ENCODE assay signal across 16 cellular contexts in the genomic region with DNA sequence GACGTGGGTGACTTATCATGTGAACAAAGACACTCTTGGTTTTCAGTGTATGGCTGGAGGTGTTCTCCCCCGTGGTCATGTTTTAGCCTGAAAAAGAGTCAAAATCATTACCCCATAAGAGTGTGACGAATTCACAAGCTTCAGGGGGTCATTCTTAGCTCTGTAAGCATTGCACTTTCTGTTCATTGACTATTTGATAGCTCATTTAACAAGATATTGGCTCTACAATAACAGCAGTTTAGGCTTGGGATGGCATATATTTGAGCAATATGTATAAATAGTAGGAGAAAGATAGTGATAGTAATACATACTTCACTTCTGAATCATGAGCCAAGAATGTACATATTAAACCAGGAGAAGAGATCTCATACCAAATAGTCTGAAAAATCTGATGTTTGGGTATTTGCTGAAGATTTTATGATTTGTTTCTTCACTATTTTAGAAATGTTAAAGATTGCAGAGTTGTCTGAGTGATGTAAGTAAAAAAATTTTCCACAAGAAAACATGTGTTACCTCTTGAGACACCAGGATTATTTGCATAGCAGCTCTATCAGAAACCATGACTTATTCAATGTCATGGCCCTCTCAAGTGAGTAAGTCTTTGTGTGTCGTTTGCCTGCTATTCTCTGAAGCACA.
DNase-seq lines count a peak whose midpoint lies in the region; ATAC-seq and TF ChIP-seq lines count a peak whose summit lies in the region.
"Had no signal": no experiment of that assay in that cellular context is flagged by ENCODE, and none has a peak within 500 bp of the region (broad histone marks: within the 10 kb centered on the region; RNA-seq: fewer than 3 reads in every experiment).

No MANE protein-coding gene starts in this region.

- no peak overlapping the region for H3K4me3 Mint-ChIP-seq in stimulated activated effector memory CD8-positive, alpha-beta T cell treated with anti-CD3 and anti-CD28 coated beads, Interleukin-12 subunit alpha, Interleukin-12 subunit beta, amount 100 ng/mL, for 72 hours
- H3K4me3 Mint-ChIP-seq: activated B cell treated with CpG ODN at 0.5 μM for 24 hours; activated CD8-positive, alpha-beta memory T cell treated with anti-CD3 and anti-CD28 coated beads, Interleukin-2, amount 10 ng/mL, durations not matched to agents 7 days and 5 days; activated naive CD4-positive, alpha-beta T cell treated with anti-CD3 and anti-CD28 coated beads, Interleukin-2, amount 50 U/mL, for 24 hours; CD4-positive, alpha-beta T cell; H9 had no signal

- H3K27me3 ChIP-seq in mesenchymal stem cell (ENCODE audit: control insufficient read depth in 1 of 2, insufficient read depth in 1 of 2, low read length in 2 of 2) = no peaks in the 10 kb centered on the region
- H3K27me3 ChIP-seq: MG63, uterus had no signal

- H2AFZ ChIP-seq in mesenchymal stem cell (ENCODE audit: low read depth, low read length) = no peak overlapping the region

- H3K9me3 Mint-ChIP-seq in stimulated activated effector memory CD8-positive, alpha-beta T cell treated with anti-CD3 and anti-CD28 coated beads, Interleukin-12 subunit alpha, Interleukin-12 subunit beta, amount 100 ng/mL, for 72 hours = peaks cover 10% of the 10 kb centered on the region

- no peaks in the 10 kb centered on the region for H3K36me3 ChIP-seq in mesenchymal stem cell (ENCODE audit: control insufficient read depth in 1 of 2, insufficient read depth in 2 of 2, low read depth in 1 of 2, low read length in 2 of 2)
- H3K36me3 ChIP-seq: MG63, uterus had no signal

- no peak overlapping the region for H3K9ac ChIP-seq in mesenchymal stem cell (ENCODE audit: low read length)

- H2BK15ac ChIP-seq in mesenchymal stem cell (ENCODE audit: low read depth, poor library complexity, severe bottlenecking) = no peak overlapping the region

- H3K4ac ChIP-seq in mesenchymal stem cell (ENCODE audit: low read depth in 1 of 2, low read length in 2 of 2) = peak overlapping the region in 1 of 2 experiments; percentile 75

- no peak overlapping the region for H2BK12ac ChIP-seq in mesenchymal stem cell (ENCODE audit: low read length in 2 of 2)

- H2BK5ac ChIP-seq in mesenchymal stem cell (ENCODE audit: low read depth, low read length, poor library complexity, severe bottlenecking) = no peak overlapping the region

- H3K23ac ChIP-seq in mesenchymal stem cell (ENCODE audit: low read length in 2 of 2) = no peak overlapping the region

- no peak overlapping the region for H3K27ac Mint-ChIP-seq in stimulated activated effector memory CD8-positive, alpha-beta T cell treated with anti-CD3 and anti-CD28 coated beads, Interleukin-12 subunit alpha, Interleukin-12 subunit beta, amount 100 ng/mL, for 72 hours
- H3K27ac Mint-ChIP-seq: activated B cell treated with CpG ODN at 0.5 μM for 24 hours; activated CD8-positive, alpha-beta memory T cell treated with anti-CD3 and anti-CD28 coated beads, Interleukin-2, amount 10 ng/mL, durations not matched to agents 7 days and 5 days; activated naive CD4-positive, alpha-beta T cell treated with anti-CD3 and anti-CD28 coated beads, Interleukin-2, amount 50 U/mL, for 24 hours; CD4-positive, alpha-beta T cell; H9 had no signal

- no peaks in the 10 kb centered on the region for H3K4me1 ChIP-seq in mesenchymal stem cell (ENCODE audit: control insufficient read depth, insufficient read depth, low read depth, low read length)
- H3K4me1 ChIP-seq: uterus had no signal

- H2AK5ac ChIP-seq in mesenchymal stem cell (ENCODE audit: low read length, severe bottlenecking) = no peak overlapping the region

- DNase-seq in AG10803 (ENCODE audit: low read depth) = peak; percentile 93
- DNase-seq in LHCN-M2 (ENCODE audit: low read depth) = peak; percentile 67
- peak; percentile 60 to 83 for DNase-seq in cardiac fibroblast (ENCODE audit: low read depth in 2 of 2)
- peak; percentile 47 for DNase-seq in mesenchymal stem cell
- no peak for DNase-seq in stimulated activated effector memory CD8-positive, alpha-beta T cell treated with anti-CD3 and anti-CD28 coated beads, Interleukin-12 subunit alpha, Interleukin-12 subunit beta, amount 100 ng/mL, for 72 hours (ENCODE audit: low spot score in 2 of 2)
- DNase-seq in activated CD4-positive, alpha-beta T cell treated with anti-CD3 and anti-CD28 coated beads, Interleukin-2, amount 50 U/mL, for 48 hours = no peak
- DNase-seq in NCI-H128 (lab: John Stamatoyannopoulos, UW; ENCODE audit: unreplicated experiment) = no peak
- DNase-seq: activated B cell treated with CpG ODN at 0.5 μM for 24 hours; activated CD8-positive, alpha-beta memory T cell treated with anti-CD3 and anti-CD28 coated beads, Interleukin-2, amount 10 ng/mL, durations not matched to agents 7 days and 5 days; CD4-positive, alpha-beta T cell; H9; MG63; stimulated activated CD4-positive, alpha-beta T cell treated with anti-CD3 and anti-CD28 coated beads, Interleukin-2, amount 100 ng/mL, for 24 hours; uterus had no signal

- ATAC-seq in HG02678 (IDR thresholded peaks at IDR 0.05; ENCODE audit: unreplicated experiment) = no peak
- no peak for ATAC-seq in stimulated activated effector memory CD8-positive, alpha-beta T cell treated with anti-CD3 and anti-CD28 coated beads, Interleukin-12 subunit alpha, Interleukin-12 subunit beta, amount 100 ng/mL, for 72 hours
- ATAC-seq: activated CD8-positive, alpha-beta memory T cell treated with anti-CD3 and anti-CD28 coated beads, Interleukin-2, amount 10 ng/mL, durations not matched to agents 7 days and 5 days had no signal

- H3K36me3 Mint-ChIP-seq in stimulated activated effector memory CD8-positive, alpha-beta T cell treated with anti-CD3 and anti-CD28 coated beads, Interleukin-12 subunit alpha, Interleukin-12 subunit beta, amount 100 ng/mL, for 72 hours = no peaks in the 10 kb centered on the region
- H3K36me3 Mint-ChIP-seq: activated CD8-positive, alpha-beta memory T cell treated with anti-CD3 and anti-CD28 coated beads, Interleukin-2, amount 10 ng/mL, durations not matched to agents 7 days and 5 days; activated naive CD4-positive, alpha-beta T cell treated with anti-CD3 and anti-CD28 coated beads, Interleukin-2, amount 50 U/mL, for 24 hours had no signal

- no peak overlapping the region for H3K4me2 ChIP-seq in mesenchymal stem cell (ENCODE audit: low read length, poor library complexity, severe bottlenecking)

- no peaks in the 10 kb centered on the region for H3K4me1 Mint-ChIP-seq in stimulated activated effector memory CD8-positive, alpha-beta T cell treated with anti-CD3 and anti-CD28 coated beads, Interleukin-12 subunit alpha, Interleukin-12 subunit beta, amount 100 ng/mL, for 72 hours
- H3K4me1 Mint-ChIP-seq: activated B cell treated with CpG ODN at 0.5 μM for 24 hours; activated CD8-positive, alpha-beta memory T cell treated with anti-CD3 and anti-CD28 coated beads, Interleukin-2, amount 10 ng/mL, durations not matched to agents 7 days and 5 days; activated naive CD4-positive, alpha-beta T cell treated with anti-CD3 and anti-CD28 coated beads, Interleukin-2, amount 50 U/mL, for 24 hours had no signal

- H3K18ac ChIP-seq in mesenchymal stem cell (ENCODE audit: low read depth in 1 of 2, low read length in 2 of 2) = no peak overlapping the region

- no peaks in the 10 kb centered on the region for H3K79me1 ChIP-seq in mesenchymal stem cell (replicated peaks; ENCODE audit: low read length, poor library complexity, severe bottlenecking)

- H3K14ac ChIP-seq in mesenchymal stem cell (ENCODE audit: low read length in 2 of 2) = no peak overlapping the region

- no peak overlapping the region for H4K8ac ChIP-seq in mesenchymal stem cell (ENCODE audit: low read length)

- no peak overlapping the region for H2BK120ac ChIP-seq in mesenchymal stem cell (ENCODE audit: low read depth, low read length)

- H4K91ac ChIP-seq in mesenchymal stem cell (ENCODE audit: low read length) = no peak overlapping the region

- WGBS in mesenchymal stem cell = 52% methylated on average over 3 of the region's 4 CpGs

- H3K27ac ChIP-seq in mesenchymal stem cell (ENCODE audit: low read length, poor library complexity, severe bottlenecking) = peak overlapping the region; percentile 69
- H3K27ac ChIP-seq: uterus had no signal

- no peaks in the 10 kb centered on the region for H3K9me3 ChIP-seq in mesenchymal stem cell (ENCODE audit: control insufficient read depth, low read length)
- H3K9me3 ChIP-seq: MG63, uterus had no signal

- no peak for TF ChIP-seq CTCF in AG10803 (conservative IDR thresholded peaks at IDR 0.05; ENCODE audit: low read length)
- TF ChIP-seq CTCF in cardiac fibroblast (IDR thresholded peaks at IDR 0.05; ENCODE audit: low read depth, low read length) = no peak

- H3K4me3 ChIP-seq in AG10803 (ENCODE audit: low read length) (no peak overlapping the region), cardiac fibroblast (replicated peaks in 1 of 2; ENCODE audit: low read depth in 2 of 2, low read length in 2 of 2) (no peak overlapping the region), mesenchymal stem cell (ENCODE audit: insufficient read depth in 1 of 2, low read depth in 1 of 2, low read length in 2 of 2) (no peak overlapping the region)
- H3K4me3 ChIP-seq: MG63, uterus had no signal

Comparison
In these comparisons a context has a peak if more than half of its experiments do, and no peak if none do; other contexts are left out.
1. DNase-seq: peak in AG10803 (single experiment), LHCN-M2 (single experiment), cardiac fibroblast (2 of 2) and mesenchymal stem cell (single experiment); none in stimulated activated effector memory CD8-positive, alpha-beta T cell treated with anti-CD3 and anti-CD28 coated beads, Interleukin-12 subunit alpha, Interleukin-12 subunit beta, amount 100 ng/mL, for 72 hours (0 of 2), activated CD4-positive, alpha-beta T cell treated with anti-CD3 and anti-CD28 coated beads, Interleukin-2, amount 50 U/mL, for 48 hours (0 of 2) and NCI-H128 (single experiment).